29 cellular contexts compared by ENCODE assay signal in the genomic region with DNA sequence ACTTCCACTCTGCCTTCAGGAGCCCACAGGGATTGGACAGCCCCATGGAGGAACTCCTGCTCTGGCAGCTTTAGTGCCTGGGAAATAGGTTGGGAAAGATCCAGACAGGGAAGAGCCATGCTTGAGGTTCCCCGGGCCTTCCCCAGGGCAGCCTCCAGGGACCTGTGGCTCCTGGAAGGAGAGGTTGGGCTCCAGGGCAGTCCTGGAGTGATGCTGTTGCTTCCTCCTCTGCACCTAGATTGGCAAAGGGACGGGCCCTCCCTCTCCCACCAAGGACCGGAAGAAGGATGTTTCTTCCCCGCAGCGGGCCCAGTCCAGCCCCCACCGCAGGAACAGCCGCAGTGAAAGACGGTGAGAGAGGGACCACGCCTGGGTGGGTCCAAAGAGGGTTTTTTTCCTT. TPM values are rescaled to one million over a fixed set of nuclear protein-coding genes. Genes with fewer than 3 reads are reported as not detected.
DNase-seq lines count a peak whose midpoint lies in the region; ATAC-seq and TF ChIP-seq lines count a peak whose summit lies in the region.
"Had no signal": no experiment of that assay in that cellular context is flagged by ENCODE, and none has a peak within 500 bp of the region (broad histone marks: within the 10 kb centered on the region; RNA-seq: fewer than 3 reads in every experiment).

No MANE protein-coding gene starts in this region.

- H3K27me3 Mint-ChIP-seq in neural crest cell (ENCODE audit: low read depth): peaks cover 2% of the 10 kb centered on the region
- H3K27me3 Mint-ChIP-seq: activated B cell treated with CpG ODN at 0.5 μM for 24 hours; activated CD8-positive, alpha-beta T cell treated with anti-CD3 and anti-CD28 coated beads for 36 hours; T-cell had no signal

- peak overlapping the region in 9 of 10 donors; percentile 14 to 62 (median 33) for H3K27ac ChIP-seq in heart right ventricle
- H3K27ac ChIP-seq in dorsolateral prefrontal cortex: peak overlapping the region in 51 of 59 donors; percentile 0 to 90 (median 67)
- no peak overlapping the region for H3K27ac ChIP-seq in coronary artery
- H3K27ac ChIP-seq: brain microvascular endothelial cell, C4-2B, esophagus muscularis mucosa, neutrophil, upper lobe of right lung had no signal

- DNase-seq in heart right ventricle (peak in 1 of 2 donors; percentile 15), Right ventricle myocardium superior (no peak), dorsolateral prefrontal cortex (peak in 1 of 10 donors; percentile 22), neural crest cell (ENCODE audit: low read depth, low spot score) (no peak), putamen (ENCODE audit: low spot score) (no peak), coronary artery (ENCODE audit: low spot score) (no peak)
- DNase-seq: activated B cell treated with CpG ODN at 0.5 μM for 24 hours; activated CD8-positive, alpha-beta T cell treated with anti-CD3 and anti-CD28 coated beads for 36 hours; activated T-cell treated with anti-CD3 and anti-CD28 coated beads, Interleukin-2, amount 50 U/mL, for 1 hour; brain microvascular endothelial cell; DMS79 treated with DMSO at 0.1 percent for 48 hours; foreskin melanocyte; KG1; mesenchymal stem cell; MG63; NCI-H1105 treated with DMSO at 0.1 percent for 48 hours; NCI-H2029 treated with DMSO at 0.1 percent for 48 hours; NCI-H226; NCI-H69; stimulated activated CD4-positive, alpha-beta T cell treated with anti-CD3 and anti-CD28 coated beads, Interleukin-2, amount 100 ng/mL, for 24 hours; upper lobe of right lung had no signal

- H3K4me1 ChIP-seq in heart right ventricle: peaks cover 16 to 85% (median 61%) of the 10 kb centered on the region in 9 donors

- ATAC-seq in heart right ventricle (peak in 1 of 8 donors; percentile 6), Right ventricle myocardium superior (ENCODE audit: poor library complexity) (no peak), GM19328 (IDR thresholded peaks at IDR 0.05; ENCODE audit: unreplicated experiment) (no peak)
- ATAC-seq: activated CD8-positive, alpha-beta T cell treated with anti-CD3 and anti-CD28 coated beads for 36 hours; upper lobe of right lung had no signal

- no peak overlapping the region for H3K4me3 Mint-ChIP-seq in neural crest cell
- H3K4me3 Mint-ChIP-seq: activated B cell treated with CpG ODN at 0.5 μM for 24 hours; activated CD8-positive, alpha-beta T cell treated with anti-CD3 and anti-CD28 coated beads for 36 hours; T-cell had no signal

- 53 to 70% methylated on average over 9 of the region's 9 CpGs for WGBS in heart right ventricle, 2 donors

- H3K9me3 ChIP-seq in heart right ventricle: no peaks in the 10 kb centered on the region
- H3K9me3 ChIP-seq: esophagus muscularis mucosa, MG63, neutrophil, upper lobe of right lung had no signal

- peaks cover 0 to 86% (median 11%) of the 10 kb centered on the region in 9 donors for H3K36me3 ChIP-seq in heart right ventricle
- H3K36me3 ChIP-seq: brain microvascular endothelial cell, MG63 had no signal

- intact Hi-C loops in heart right ventricle (cut with DNase I): no loop called here
- intact Hi-C loops in Right ventricle myocardium superior (cut with DNase I): no loop called here
- intact Hi-C loops in dorsolateral prefrontal cortex (cut with DNase I): no loop called here

- H3K4me3 ChIP-seq in heart right ventricle (no peak overlapping the region), dorsolateral prefrontal cortex (no peak overlapping the region), coronary artery (no peak overlapping the region)
- H3K4me3 ChIP-seq: esophagus muscularis mucosa, MG63, skin epidermis, upper lobe of right lung had no signal

- H3K4me1 Mint-ChIP-seq in neural crest cell: peaks cover 40% of the 10 kb centered on the region
- H3K4me1 Mint-ChIP-seq: activated B cell treated with CpG ODN at 0.5 μM for 24 hours had no signal

- peak overlapping the region; percentile 43 for H3K27ac Mint-ChIP-seq in neural crest cell (ENCODE audit: unreplicated experiment)
- H3K27ac Mint-ChIP-seq: activated B cell treated with CpG ODN at 0.5 μM for 24 hours; activated CD8-positive, alpha-beta T cell treated with anti-CD3 and anti-CD28 coated beads for 36 hours; T-cell had no signal

- H3K27me3 ChIP-seq in heart right ventricle: no peaks in the 10 kb centered on the region
- no peaks in the 10 kb centered on the region for H3K27me3 ChIP-seq in dorsolateral prefrontal cortex
- H3K27me3 ChIP-seq: brain microvascular endothelial cell, esophagus muscularis mucosa, MG63, upper lobe of right lung had no signal

- peaks cover 11% of the 10 kb centered on the region for H3K36me3 Mint-ChIP-seq in neural crest cell (ENCODE audit: low read depth)

- no peak for TF ChIP-seq CTCF in heart right ventricle (IDR thresholded peaks at IDR 0.05)
- TF ChIP-seq CTCF in dorsolateral prefrontal cortex (IDR thresholded peaks at IDR 0.05 in 54 of 56, conservative IDR thresholded peaks at IDR 0.05 in 2 of 56; ENCODE audit: low read depth in 1 of 56, partially characterized antibody in 56 of 56): no peak
- TF ChIP-seq CTCF in neural crest cell (conservative IDR thresholded peaks at IDR 0.05): no peak
- TF ChIP-seq CTCF in coronary artery (IDR thresholded peaks at IDR 0.05): no peak

- H3K9me3 Mint-ChIP-seq in neural crest cell: no peaks in the 10 kb centered on the region
- H3K9me3 Mint-ChIP-seq: activated B cell treated with CpG ODN at 0.5 μM for 24 hours; activated CD8-positive, alpha-beta T cell treated with anti-CD3 and anti-CD28 coated beads for 36 hours; T-cell had no signal

RNA-seq across cellular contexts. Expression of gene VASH1, which starts 16.5 kb away (rescaled TPM):
- total RNA-seq in heart right ventricle: 10 to 100 TPM in 8 of 10 donors, 1 to 10 TPM in 2; 9.1 to 20.2 (median 12.9) TPM
- 10 to 100 TPM; 13.2 to 13.6 TPM for polyA plus RNA-seq in heart right ventricle
- 14.3 TPM for total RNA-seq in Right ventricle myocardium superior
- 10 to 100 TPM; 19.4 to 63.3 (median 33.9) TPM for total RNA-seq in dorsolateral prefrontal cortex
- total RNA-seq in neural crest cell: 68.1 and 72.0 TPM in 2 replicates

RNA-seq across cellular contexts. Expression of gene ANGEL1, which starts 35.0 kb away (rescaled TPM):
- total RNA-seq in heart right ventricle (10 to 100 TPM in 8 of 10 donors, 1 to 10 TPM in 2; 9.2 to 17.1 (median 12.9) TPM), Right ventricle myocardium superior (8.7 TPM), dorsolateral prefrontal cortex (10 to 100 TPM; 25.7 to 56.1 (median 41.1) TPM), neural crest cell (37.2 and 38.8 TPM in 2 replicates)
- polyA plus RNA-seq in heart right ventricle: 1 to 10 TPM; 5.5 to 9.9 TPM

RNA-seq across cellular contexts. Expression of gene LRRC74A, which starts 48.5 kb away (rescaled TPM):
- total RNA-seq in heart right ventricle: not detected
- not detected for polyA plus RNA-seq in heart right ventricle
- total RNA-seq in Right ventricle myocardium superior: not detected
- not detected for total RNA-seq in dorsolateral prefrontal cortex
- total RNA-seq in neural crest cell: not detected in 2 replicates
- total RNA-seq: activated B cell treated with CpG ODN at 0.5 μM for 24 hours; activated CD8-positive, alpha-beta T cell treated with anti-CD3 and anti-CD28 coated beads for 36 hours; esophagus muscularis mucosa; pulmonary artery endothelial cell; SK-MEL-5; T-cell; upper lobe of right lung had no signal

Comparison
In these comparisons a context has a peak if more than half of its experiments do, and no peak if none do; other contexts are left out.
1. H3K27ac ChIP-seq: peak in heart right ventricle (9 of 10) and dorsolateral prefrontal cortex (51 of 59); none in coronary artery (0 of 2).